2 cellular contexts compared by ENCODE assay signal in genomic region chr6:43471399-43471798, GRCh38.
A peak's percentile ranks its signal among the peaks of the same experiment; 100 is the strongest.
TF ChIP-seq lines count a peak whose summit lies in the region.

No MANE protein-coding gene starts in this region.

TF ChIP-seq in HEK293, 187 proteins besides CTCF, POLR2A, EP300 and RAD21:
- no peak for TF ChIP-seq ZNF366 (tag by site-specific recombination; conservative IDR thresholded peaks at IDR 0.05)
- no peak for TF ChIP-seq GLI4 (tag by site-specific recombination; IDR thresholded peaks at IDR 0.05)
- no peak for TF ChIP-seq ZNF747 (tag by site-specific recombination; IDR thresholded peaks at IDR 0.05)
- no peak for TF ChIP-seq KLF1 (tag by site-specific recombination; IDR thresholded peaks at IDR 0.05)
- TF ChIP-seq PRDM1 (tag by site-specific recombination; IDR thresholded peaks at IDR 0.05) = peak; percentile 56
- TF ChIP-seq ZNF639 (tag by site-specific recombination; IDR thresholded peaks at IDR 0.05) = no peak
- no peak for TF ChIP-seq TSHZ1 (tag by site-specific recombination; IDR thresholded peaks at IDR 0.05; ENCODE audit: borderline replicate concordance)

TF ChIP-seq in HepG2, 621 proteins besides CTCF, POLR2A, EP300 and RAD21:
- TF ChIP-seq ZNF549 (CRISPR knock-in tag; IDR thresholded peaks at IDR 0.05) (no peak), TMF1 (CRISPR knock-in tag; IDR thresholded peaks at IDR 0.05; ENCODE audit: low read depth) (no peak), CCAR2 (optimal IDR thresholded peaks at IDR 0.05; ENCODE audit: low read depth, low read length) (no peak), YEATS2 (CRISPR knock-in tag; IDR thresholded peaks at IDR 0.05; ENCODE audit: borderline replicate concordance) (no peak), ZNF263 (CRISPR knock-in tag; IDR thresholded peaks at IDR 0.05) (peak; percentile 87), YEATS4 (CRISPR knock-in tag; IDR thresholded peaks at IDR 0.05; ENCODE audit: borderline replicate concordance) (no peak), RXRB (CRISPR knock-in tag; IDR thresholded peaks at IDR 0.05; ENCODE audit: borderline replicate concordance) (no peak)
